ENCODE assay signal across 32 cellular contexts in the genomic region with DNA sequence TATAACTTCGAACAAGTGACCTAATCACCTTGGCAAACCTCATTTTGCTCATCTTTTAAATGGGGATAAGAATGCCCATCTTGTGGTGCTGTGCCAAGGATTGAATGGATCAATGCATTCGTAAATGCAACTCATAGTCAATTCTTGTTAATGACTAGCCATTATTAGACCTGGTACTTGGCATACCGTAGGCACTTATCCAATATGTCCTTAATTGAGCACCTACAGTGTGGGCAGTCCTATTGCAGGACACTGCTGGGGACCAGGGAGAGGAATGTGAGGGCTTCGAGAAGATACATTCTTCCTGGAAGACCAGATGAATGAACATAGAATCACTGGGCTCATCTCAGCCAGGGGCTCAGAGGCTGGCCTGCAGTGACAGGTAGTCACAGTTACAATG.
"Had no signal": no experiment of that assay in that cellular context is flagged by ENCODE, and none has a peak within 500 bp of the region (broad histone marks: within the 10 kb centered on the region; RNA-seq: fewer than 3 reads in every experiment).

No MANE protein-coding gene starts in this region.

- H3K9me3 ChIP-seq: SJSA1 had no signal

- ATAC-seq: activated CD8-positive, alpha-beta T cell treated with anti-CD3 and anti-CD28 coated beads for 36 hours; activated T-cell treated with anti-CD3 and anti-CD28 coated beads, Interleukin-2, amount 50 U/mL, for 72 hours had no signal

- H3K4me3 ChIP-seq: SJSA1 had no signal

- H3K27me3 Mint-ChIP-seq: activated T-helper 17 cell treated with anti-CD3 and anti-CD28 coated beads, Interleukin-2, amount 50 U/mL, for 72 hours had no signal

- H3K4me1 Mint-ChIP-seq: activated T-helper 17 cell treated with anti-CD3 and anti-CD28 coated beads, Interleukin-2, amount 50 U/mL, for 72 hours had no signal

- H3K27ac ChIP-seq: brain microvascular endothelial cell, KMS-11, SJSA1, VCaP had no signal

- H3K27ac Mint-ChIP-seq: activated CD4-positive, alpha-beta T cell treated with anti-CD3 and anti-CD28 coated beads, Interleukin-2, amount 10 ng/mL, durations not matched to agents 24 days and 14 days; activated CD8-positive, alpha-beta T cell treated with anti-CD3 and anti-CD28 coated beads for 36 hours; activated T-cell treated with anti-CD3 and anti-CD28 coated beads, Interleukin-2, amount 50 U/mL, for 72 hours; activated T-helper 17 cell treated with anti-CD3 and anti-CD28 coated beads, Interleukin-2, amount 50 U/mL, for 72 hours had no signal

- H3K9me3 Mint-ChIP-seq: activated CD4-positive, alpha-beta T cell treated with anti-CD3 and anti-CD28 coated beads, Interleukin-2, amount 10 ng/mL, durations not matched to agents 24 days and 14 days; activated CD8-positive, alpha-beta T cell treated with anti-CD3 and anti-CD28 coated beads for 36 hours; activated T-cell treated with anti-CD3 and anti-CD28 coated beads, Interleukin-2, amount 50 U/mL, for 72 hours; activated T-helper 17 cell treated with anti-CD3 and anti-CD28 coated beads, Interleukin-2, amount 50 U/mL, for 72 hours; central memory CD8-positive, alpha-beta T cell had no signal

- H3K4me3 Mint-ChIP-seq: activated CD4-positive, alpha-beta T cell treated with anti-CD3 and anti-CD28 coated beads, Interleukin-2, amount 10 ng/mL, durations not matched to agents 24 days and 14 days; activated CD8-positive, alpha-beta T cell treated with anti-CD3 and anti-CD28 coated beads for 36 hours; activated T-cell treated with anti-CD3 and anti-CD28 coated beads, Interleukin-2, amount 50 U/mL, for 72 hours; activated T-helper 17 cell treated with anti-CD3 and anti-CD28 coated beads, Interleukin-2, amount 50 U/mL, for 72 hours; central memory CD8-positive, alpha-beta T cell had no signal

- H3K27me3 ChIP-seq: brain microvascular endothelial cell, SJSA1 had no signal

- H3K36me3 ChIP-seq: brain microvascular endothelial cell, SJSA1 had no signal

- DNase-seq: activated CD4-positive, alpha-beta T cell treated with anti-CD3 and anti-CD28 coated beads, Interleukin-2, amount 10 ng/mL, durations not matched to agents 24 days and 14 days; activated CD4-positive, alpha-beta T cell treated with anti-CD3 and anti-CD28 coated beads, Interleukin-2, amount 50 U/mL, for 4 hours; activated CD4-positive, CD25-positive, alpha-beta regulatory T cell; activated CD8-positive, alpha-beta T cell treated with anti-CD3 and anti-CD28 coated beads for 36 hours; activated naive CD4-positive, alpha-beta T cell; activated T-cell treated with anti-CD3 and anti-CD28 coated beads, Interleukin-2, amount 50 U/mL, for 1 hour; activated T-cell treated with anti-CD3 and anti-CD28 coated beads, Interleukin-2, amount 50 U/mL, for 72 hours; anterior cingulate cortex; brain microvascular endothelial cell; MM.1S; NCI-H1092 treated with DMSO at 0.1 percent for 48 hours; NCI-H1417; NCI-H146; NCI-H187; NCI-H2029 treated with DMSO at 0.1 percent for 48 hours; NCI-H2107; NCI-H2171; NCI-H510A; NCI-H526; NCI-H748 treated with DMSO at 0.1 percent for 48 hours; NK-92 treated with Interleukin-12 subunit alpha and Interleukin-12 subunit beta, amount 100 ng/mL, for 24 hours; OCI-M1; SHP77 treated with DMSO at 0.1 percent for 48 hours; SW 1271; T-helper 1 cell; T-helper 2 cell; T-helper 9 cell had no signal
